In the genomic region with DNA sequence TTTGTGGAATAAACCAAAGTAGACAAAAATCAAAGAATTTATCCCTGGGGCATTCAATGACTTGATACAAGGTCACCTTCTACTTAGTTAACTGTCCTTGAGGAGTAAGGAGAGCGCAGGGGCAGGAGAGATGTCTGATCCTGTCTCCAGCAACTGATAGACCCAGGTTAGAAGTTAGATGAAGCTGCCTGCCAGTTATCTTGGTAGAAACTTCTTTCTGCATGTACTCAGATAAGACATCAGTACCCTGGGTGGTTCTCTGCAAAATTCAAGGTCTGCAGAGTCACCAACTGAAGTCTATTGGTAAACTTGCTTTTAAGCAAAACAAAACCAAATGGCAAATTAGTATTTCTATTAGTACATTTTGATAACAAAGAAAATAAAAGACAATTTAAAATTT, we compare ENCODE assay signal across 1 cellular context.
TF ChIP-seq lines count a peak whose summit lies in the region.

No MANE protein-coding gene starts in this region.

TF ChIP-seq in K562, 482 proteins besides CTCF, POLR2A, EP300 and RAD21 (continued from another document and continues in another):
- TF ChIP-seq, protein P1, sequence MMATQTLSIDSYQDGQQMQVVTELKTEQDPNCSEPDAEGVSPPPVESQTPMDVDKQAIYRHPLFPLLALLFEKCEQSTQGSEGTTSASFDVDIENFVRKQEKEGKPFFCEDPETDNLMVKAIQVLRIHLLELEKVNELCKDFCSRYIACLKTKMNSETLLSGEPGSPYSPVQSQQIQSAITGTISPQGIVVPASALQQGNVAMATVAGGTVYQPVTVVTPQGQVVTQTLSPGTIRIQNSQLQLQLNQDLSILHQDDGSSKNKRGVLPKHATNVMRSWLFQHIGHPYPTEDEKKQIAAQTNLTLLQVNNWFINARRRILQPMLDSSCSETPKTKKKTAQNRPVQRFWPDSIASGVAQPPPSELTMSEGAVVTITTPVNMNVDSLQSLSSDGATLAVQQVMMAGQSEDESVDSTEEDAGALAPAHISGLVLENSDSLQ (IDR thresholded peaks at IDR 0.05) = peak; percentile 78
- TF ChIP-seq ZNF589 (CRISPR knock-in tag; IDR thresholded peaks at IDR 0.05; ENCODE audit: low read depth) (no peak), RFX1 (IDR thresholded peaks at IDR 0.05) (no peak), ZSCAN29 (IDR thresholded peaks at IDR 0.05) (no peak), ARID1B (IDR thresholded peaks at IDR 0.05) (peak; percentile 92), KAT7 (CRISPR knock-in tag; IDR thresholded peaks at IDR 0.05; ENCODE audit: borderline replicate concordance) (no peak), ZNF561 (CRISPR knock-in tag; conservative IDR thresholded peaks at IDR 0.05) (no peak), TCF7 (IDR thresholded peaks at IDR 0.05; ENCODE audit: borderline replicate concordance) (no peak), SMAD3 (CRISPR knock-in tag; conservative IDR thresholded peaks at IDR 0.05) (no peak), ZNF384 (IDR thresholded peaks at IDR 0.05; ENCODE audit: low read depth, low read length) (no peak), MED1 (CRISPR knock-in tag; IDR thresholded peaks at IDR 0.05; ENCODE audit: borderline replicate concordance) (no peak), SAFB (IDR thresholded peaks at IDR 0.05; ENCODE audit: borderline replicate concordance, low read depth, low read length) (no peak), HDAC3 (IDR thresholded peaks at IDR 0.05; ENCODE audit: borderline replicate concordance, partially characterized antibody) (no peak), ZNF217 (CRISPR knock-in tag; IDR thresholded peaks at IDR 0.05) (no peak), ARID3A (IDR thresholded peaks at IDR 0.05; ENCODE audit: borderline replicate concordance, low read depth, low read length) (0 out of 2 replicates have a peak, but pooled peaks have one; percentile 40), HNRNPL (IDR thresholded peaks at IDR 0.05; ENCODE audit: low read depth, low read length) (no peak), NFIC (IDR thresholded peaks at IDR 0.05) (peak; percentile 49), CCAR2 (IDR thresholded peaks at IDR 0.05; ENCODE audit: low read depth, low read length) (no peak), NFE2L1 (tag; IDR thresholded peaks at IDR 0.05; ENCODE audit: borderline replicate concordance, low read depth) (no peak), NR2F6 (CRISPR knock-in tag; IDR thresholded peaks at IDR 0.05) (no peak), CBFB (CRISPR knock-in tag; IDR thresholded peaks at IDR 0.05) (no peak), SOX6 (IDR thresholded peaks at IDR 0.05) (peak; percentile 66), GABPB2 (CRISPR knock-in tag; conservative IDR thresholded peaks at IDR 0.05) (no peak), ZFPM2 (CRISPR knock-in tag; IDR thresholded peaks at IDR 0.05) (no peak), CEBPZ (IDR thresholded peaks at IDR 0.05; ENCODE audit: borderline replicate concordance, low read depth, low read length) (no peak), HNRNPLL (IDR thresholded peaks at IDR 0.05; ENCODE audit: low read depth, low read length, poor library complexity, severe bottlenecking) (peak; percentile 57), DMBX1 (CRISPR knock-in tag; IDR thresholded peaks at IDR 0.05; ENCODE audit: borderline replicate concordance) (no peak), HOMEZ (CRISPR knock-in tag; IDR thresholded peaks at IDR 0.05) (no peak), KLF16 (IDR thresholded peaks at IDR 0.05) (peak; percentile 62; the same call in 1 of the 2 replicates)
- TF ChIP-seq, protein P2, sequence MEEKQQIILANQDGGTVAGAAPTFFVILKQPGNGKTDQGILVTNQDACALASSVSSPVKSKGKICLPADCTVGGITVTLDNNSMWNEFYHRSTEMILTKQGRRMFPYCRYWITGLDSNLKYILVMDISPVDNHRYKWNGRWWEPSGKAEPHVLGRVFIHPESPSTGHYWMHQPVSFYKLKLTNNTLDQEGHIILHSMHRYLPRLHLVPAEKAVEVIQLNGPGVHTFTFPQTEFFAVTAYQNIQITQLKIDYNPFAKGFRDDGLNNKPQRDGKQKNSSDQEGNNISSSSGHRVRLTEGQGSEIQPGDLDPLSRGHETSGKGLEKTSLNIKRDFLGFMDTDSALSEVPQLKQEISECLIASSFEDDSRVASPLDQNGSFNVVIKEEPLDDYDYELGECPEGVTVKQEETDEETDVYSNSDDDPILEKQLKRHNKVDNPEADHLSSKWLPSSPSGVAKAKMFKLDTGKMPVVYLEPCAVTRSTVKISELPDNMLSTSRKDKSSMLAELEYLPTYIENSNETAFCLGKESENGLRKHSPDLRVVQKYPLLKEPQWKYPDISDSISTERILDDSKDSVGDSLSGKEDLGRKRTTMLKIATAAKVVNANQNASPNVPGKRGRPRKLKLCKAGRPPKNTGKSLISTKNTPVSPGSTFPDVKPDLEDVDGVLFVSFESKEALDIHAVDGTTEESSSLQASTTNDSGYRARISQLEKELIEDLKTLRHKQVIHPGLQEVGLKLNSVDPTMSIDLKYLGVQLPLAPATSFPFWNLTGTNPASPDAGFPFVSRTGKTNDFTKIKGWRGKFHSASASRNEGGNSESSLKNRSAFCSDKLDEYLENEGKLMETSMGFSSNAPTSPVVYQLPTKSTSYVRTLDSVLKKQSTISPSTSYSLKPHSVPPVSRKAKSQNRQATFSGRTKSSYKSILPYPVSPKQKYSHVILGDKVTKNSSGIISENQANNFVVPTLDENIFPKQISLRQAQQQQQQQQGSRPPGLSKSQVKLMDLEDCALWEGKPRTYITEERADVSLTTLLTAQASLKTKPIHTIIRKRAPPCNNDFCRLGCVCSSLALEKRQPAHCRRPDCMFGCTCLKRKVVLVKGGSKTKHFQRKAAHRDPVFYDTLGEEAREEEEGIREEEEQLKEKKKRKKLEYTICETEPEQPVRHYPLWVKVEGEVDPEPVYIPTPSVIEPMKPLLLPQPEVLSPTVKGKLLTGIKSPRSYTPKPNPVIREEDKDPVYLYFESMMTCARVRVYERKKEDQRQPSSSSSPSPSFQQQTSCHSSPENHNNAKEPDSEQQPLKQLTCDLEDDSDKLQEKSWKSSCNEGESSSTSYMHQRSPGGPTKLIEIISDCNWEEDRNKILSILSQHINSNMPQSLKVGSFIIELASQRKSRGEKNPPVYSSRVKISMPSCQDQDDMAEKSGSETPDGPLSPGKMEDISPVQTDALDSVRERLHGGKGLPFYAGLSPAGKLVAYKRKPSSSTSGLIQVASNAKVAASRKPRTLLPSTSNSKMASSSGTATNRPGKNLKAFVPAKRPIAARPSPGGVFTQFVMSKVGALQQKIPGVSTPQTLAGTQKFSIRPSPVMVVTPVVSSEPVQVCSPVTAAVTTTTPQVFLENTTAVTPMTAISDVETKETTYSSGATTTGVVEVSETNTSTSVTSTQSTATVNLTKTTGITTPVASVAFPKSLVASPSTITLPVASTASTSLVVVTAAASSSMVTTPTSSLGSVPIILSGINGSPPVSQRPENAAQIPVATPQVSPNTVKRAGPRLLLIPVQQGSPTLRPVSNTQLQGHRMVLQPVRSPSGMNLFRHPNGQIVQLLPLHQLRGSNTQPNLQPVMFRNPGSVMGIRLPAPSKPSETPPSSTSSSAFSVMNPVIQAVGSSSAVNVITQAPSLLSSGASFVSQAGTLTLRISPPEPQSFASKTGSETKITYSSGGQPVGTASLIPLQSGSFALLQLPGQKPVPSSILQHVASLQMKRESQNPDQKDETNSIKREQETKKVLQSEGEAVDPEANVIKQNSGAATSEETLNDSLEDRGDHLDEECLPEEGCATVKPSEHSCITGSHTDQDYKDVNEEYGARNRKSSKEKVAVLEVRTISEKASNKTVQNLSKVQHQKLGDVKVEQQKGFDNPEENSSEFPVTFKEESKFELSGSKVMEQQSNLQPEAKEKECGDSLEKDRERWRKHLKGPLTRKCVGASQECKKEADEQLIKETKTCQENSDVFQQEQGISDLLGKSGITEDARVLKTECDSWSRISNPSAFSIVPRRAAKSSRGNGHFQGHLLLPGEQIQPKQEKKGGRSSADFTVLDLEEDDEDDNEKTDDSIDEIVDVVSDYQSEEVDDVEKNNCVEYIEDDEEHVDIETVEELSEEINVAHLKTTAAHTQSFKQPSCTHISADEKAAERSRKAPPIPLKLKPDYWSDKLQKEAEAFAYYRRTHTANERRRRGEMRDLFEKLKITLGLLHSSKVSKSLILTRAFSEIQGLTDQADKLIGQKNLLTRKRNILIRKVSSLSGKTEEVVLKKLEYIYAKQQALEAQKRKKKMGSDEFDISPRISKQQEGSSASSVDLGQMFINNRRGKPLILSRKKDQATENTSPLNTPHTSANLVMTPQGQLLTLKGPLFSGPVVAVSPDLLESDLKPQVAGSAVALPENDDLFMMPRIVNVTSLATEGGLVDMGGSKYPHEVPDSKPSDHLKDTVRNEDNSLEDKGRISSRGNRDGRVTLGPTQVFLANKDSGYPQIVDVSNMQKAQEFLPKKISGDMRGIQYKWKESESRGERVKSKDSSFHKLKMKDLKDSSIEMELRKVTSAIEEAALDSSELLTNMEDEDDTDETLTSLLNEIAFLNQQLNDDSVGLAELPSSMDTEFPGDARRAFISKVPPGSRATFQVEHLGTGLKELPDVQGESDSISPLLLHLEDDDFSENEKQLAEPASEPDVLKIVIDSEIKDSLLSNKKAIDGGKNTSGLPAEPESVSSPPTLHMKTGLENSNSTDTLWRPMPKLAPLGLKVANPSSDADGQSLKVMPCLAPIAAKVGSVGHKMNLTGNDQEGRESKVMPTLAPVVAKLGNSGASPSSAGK (IDR thresholded peaks at IDR 0.05) = no peak
- TF ChIP-seq, protein P3, sequence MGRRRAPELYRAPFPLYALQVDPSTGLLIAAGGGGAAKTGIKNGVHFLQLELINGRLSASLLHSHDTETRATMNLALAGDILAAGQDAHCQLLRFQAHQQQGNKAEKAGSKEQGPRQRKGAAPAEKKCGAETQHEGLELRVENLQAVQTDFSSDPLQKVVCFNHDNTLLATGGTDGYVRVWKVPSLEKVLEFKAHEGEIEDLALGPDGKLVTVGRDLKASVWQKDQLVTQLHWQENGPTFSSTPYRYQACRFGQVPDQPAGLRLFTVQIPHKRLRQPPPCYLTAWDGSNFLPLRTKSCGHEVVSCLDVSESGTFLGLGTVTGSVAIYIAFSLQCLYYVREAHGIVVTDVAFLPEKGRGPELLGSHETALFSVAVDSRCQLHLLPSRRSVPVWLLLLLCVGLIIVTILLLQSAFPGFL (CRISPR knock-in tag; IDR thresholded peaks at IDR 0.05) = no peak
- TF ChIP-seq, protein P4, sequence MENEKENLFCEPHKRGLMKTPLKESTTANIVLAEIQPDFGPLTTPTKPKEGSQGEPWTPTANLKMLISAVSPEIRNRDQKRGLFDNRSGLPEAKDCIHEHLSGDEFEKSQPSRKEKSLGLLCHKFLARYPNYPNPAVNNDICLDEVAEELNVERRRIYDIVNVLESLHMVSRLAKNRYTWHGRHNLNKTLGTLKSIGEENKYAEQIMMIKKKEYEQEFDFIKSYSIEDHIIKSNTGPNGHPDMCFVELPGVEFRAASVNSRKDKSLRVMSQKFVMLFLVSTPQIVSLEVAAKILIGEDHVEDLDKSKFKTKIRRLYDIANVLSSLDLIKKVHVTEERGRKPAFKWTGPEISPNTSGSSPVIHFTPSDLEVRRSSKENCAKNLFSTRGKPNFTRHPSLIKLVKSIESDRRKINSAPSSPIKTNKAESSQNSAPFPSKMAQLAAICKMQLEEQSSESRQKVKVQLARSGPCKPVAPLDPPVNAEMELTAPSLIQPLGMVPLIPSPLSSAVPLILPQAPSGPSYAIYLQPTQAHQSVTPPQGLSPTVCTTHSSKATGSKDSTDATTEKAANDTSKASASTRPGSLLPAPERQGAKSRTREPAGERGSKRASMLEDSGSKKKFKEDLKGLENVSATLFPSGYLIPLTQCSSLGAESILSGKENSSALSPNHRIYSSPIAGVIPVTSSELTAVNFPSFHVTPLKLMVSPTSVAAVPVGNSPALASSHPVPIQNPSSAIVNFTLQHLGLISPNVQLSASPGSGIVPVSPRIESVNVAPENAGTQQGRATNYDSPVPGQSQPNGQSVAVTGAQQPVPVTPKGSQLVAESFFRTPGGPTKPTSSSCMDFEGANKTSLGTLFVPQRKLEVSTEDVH (IDR thresholded peaks at IDR 0.05; ENCODE audit: low read depth, partially characterized antibody) = no peak
